Comparison of ENCODE assay signal across 1 cellular context in the genomic region with DNA sequence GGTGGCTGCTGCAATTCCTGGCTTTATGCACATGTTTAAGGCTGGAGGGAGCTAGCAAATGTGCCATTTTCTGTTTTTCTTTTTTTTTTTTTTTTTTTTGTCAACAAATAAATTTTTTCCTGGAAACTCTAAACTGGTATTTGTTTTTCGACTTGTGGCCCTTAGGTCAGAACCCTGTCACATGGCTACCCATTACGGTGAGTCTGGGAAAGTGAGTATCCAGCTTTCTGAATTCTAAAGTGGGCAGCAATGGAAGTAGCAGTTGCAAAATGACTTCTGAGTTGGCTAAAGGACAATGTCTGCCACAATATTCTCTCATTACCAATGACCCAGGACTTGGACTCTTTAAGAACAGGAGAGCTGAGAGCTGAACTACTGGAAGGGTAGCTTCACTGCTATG.
TF ChIP-seq lines count a peak whose summit lies in the region.

No MANE protein-coding gene starts in this region.

TF ChIP-seq in GM23338, 12 proteins besides CTCF, POLR2A, EP300 and RAD21 (continued from another document):
- TF ChIP-seq, protein P1, sequence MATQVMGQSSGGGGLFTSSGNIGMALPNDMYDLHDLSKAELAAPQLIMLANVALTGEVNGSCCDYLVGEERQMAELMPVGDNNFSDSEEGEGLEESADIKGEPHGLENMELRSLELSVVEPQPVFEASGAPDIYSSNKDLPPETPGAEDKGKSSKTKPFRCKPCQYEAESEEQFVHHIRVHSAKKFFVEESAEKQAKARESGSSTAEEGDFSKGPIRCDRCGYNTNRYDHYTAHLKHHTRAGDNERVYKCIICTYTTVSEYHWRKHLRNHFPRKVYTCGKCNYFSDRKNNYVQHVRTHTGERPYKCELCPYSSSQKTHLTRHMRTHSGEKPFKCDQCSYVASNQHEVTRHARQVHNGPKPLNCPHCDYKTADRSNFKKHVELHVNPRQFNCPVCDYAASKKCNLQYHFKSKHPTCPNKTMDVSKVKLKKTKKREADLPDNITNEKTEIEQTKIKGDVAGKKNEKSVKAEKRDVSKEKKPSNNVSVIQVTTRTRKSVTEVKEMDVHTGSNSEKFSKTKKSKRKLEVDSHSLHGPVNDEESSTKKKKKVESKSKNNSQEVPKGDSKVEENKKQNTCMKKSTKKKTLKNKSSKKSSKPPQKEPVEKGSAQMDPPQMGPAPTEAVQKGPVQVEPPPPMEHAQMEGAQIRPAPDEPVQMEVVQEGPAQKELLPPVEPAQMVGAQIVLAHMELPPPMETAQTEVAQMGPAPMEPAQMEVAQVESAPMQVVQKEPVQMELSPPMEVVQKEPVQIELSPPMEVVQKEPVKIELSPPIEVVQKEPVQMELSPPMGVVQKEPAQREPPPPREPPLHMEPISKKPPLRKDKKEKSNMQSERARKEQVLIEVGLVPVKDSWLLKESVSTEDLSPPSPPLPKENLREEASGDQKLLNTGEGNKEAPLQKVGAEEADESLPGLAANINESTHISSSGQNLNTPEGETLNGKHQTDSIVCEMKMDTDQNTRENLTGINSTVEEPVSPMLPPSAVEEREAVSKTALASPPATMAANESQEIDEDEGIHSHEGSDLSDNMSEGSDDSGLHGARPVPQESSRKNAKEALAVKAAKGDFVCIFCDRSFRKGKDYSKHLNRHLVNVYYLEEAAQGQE (IDR thresholded peaks at IDR 0.05; ENCODE audit: unreplicated experiment), result no peak
- TF ChIP-seq STAT1 (IDR thresholded peaks at IDR 0.05; ENCODE audit: unreplicated experiment), result no peak
- TF ChIP-seq ZNF114 (CRISPR knock-in tag; IDR thresholded peaks at IDR 0.05), result no peak
